Comparison of ENCODE assay signal across 27 cellular contexts in the genomic region with DNA sequence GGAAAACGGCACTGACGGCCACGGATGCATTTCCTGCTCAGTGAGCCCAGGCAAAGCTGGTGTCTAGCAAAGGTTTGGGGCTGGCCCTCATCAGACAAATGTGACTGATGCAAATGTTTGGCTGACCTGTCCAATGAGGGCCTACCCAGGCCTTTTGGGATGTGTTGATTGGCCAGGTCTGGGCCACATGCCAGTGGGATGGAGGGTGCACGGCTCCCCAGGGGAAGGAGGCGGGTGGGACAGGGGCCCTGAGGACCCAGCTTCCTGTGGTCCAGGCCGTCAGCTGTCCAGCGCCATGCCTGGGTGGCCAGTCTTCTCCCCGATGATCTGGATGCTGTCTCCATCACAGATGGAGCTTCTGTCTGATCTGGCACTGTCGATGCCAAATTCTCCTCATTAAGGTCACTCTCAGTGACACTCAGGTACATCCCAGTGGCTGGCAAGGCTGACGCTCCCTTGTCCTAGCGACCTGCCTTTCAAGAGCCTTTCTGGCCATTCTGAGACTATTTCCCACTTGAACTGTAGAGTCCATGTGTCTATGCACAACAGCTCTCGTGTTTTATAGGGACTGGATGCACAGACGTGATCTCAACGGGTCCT. TPM values are rescaled to one million over a fixed set of nuclear protein-coding genes. Genes with fewer than 3 reads are reported as not detected.
A peak's percentile ranks its signal among the peaks of the same experiment; 100 is the strongest.
DNase-seq lines count a peak whose midpoint lies in the region; ATAC-seq and TF ChIP-seq lines count a peak whose summit lies in the region.
"Had no signal": no experiment of that assay in that cellular context is flagged by ENCODE, and none has a peak within 500 bp of the region (broad histone marks: within the 10 kb centered on the region; RNA-seq: fewer than 3 reads in every experiment).

No MANE protein-coding gene starts in this region.

- H3K9me2 ChIP-seq in GM23338 (ENCODE audit: insufficient read depth), result no peaks in the 10 kb centered on the region
- H3K9me2 ChIP-seq: SK-N-SH had no signal

- H3K4me2 ChIP-seq in GM23338, result 0 out of 2 replicates have a peak overlapping the region, but pooled peaks have one; percentile 35
- H3K4me2 ChIP-seq: KMS-11, SK-N-SH had no signal

- no peak overlapping the region for H3K27ac ChIP-seq in GM23338 (ENCODE audit: low read depth)
- no peak overlapping the region for H3K27ac ChIP-seq in RWPE2 (ENCODE audit: poor library complexity, severe bottlenecking)
- peak overlapping the region in 1 of 5 donors; percentile 46 for H3K27ac ChIP-seq in stomach
- H3K27ac ChIP-seq: colonic mucosa, gastrocnemius medialis, KMS-11, uterus had no signal

- H3K4me3 Mint-ChIP-seq in GM23338, result no peak overlapping the region
- no peak overlapping the region for H3K4me3 Mint-ChIP-seq in MCF 10A (ENCODE audit: unreplicated experiment)
- H3K4me3 Mint-ChIP-seq: activated naive CD8-positive, alpha-beta T cell treated with anti-CD3 and anti-CD28 coated beads, Interleukin-2, amount 50 U/mL, for 24 hours; brain; T-helper 2 cell treated with Interferon-gamma antibody and Interleukin-4, amounts not matched to agents 5 μg/mL and 100 μg/mL, for 36 hours; WTC11 had no signal

- H2AFZ ChIP-seq in GM23338, result peak overlapping the region; percentile 91; the same call in 1 of the 2 replicates

- TF ChIP-seq CTCF in GM23338 (conservative IDR thresholded peaks at IDR 0.05; ENCODE audit: low read depth in 2 of 2), result no peak
- no peak for TF ChIP-seq CTCF in RWPE2 (IDR thresholded peaks at IDR 0.05; ENCODE audit: poor library complexity, severe bottlenecking)
- TF ChIP-seq CTCF in MCF 10A (IDR thresholded peaks at IDR 0.05; ENCODE audit: unreplicated experiment), result no peak
- no peak for TF ChIP-seq CTCF in stomach (IDR thresholded peaks at IDR 0.05)

- WGBS in stomach, 5 donors, result 74 to 84% (median 78%) methylated on average over 11 to 14 of the region's 14 CpGs

- POLR2A ChIA-PET in MCF 10A (lab: Yijun Ruan, JAX), result interaction anchor here (1.4 kb wide), 1 partner anchor 11 kb away, joined by 3 read pairs; no protein-coding TSS in a partner anchor

- BruUV-seq in MCF 10A (replicated peaks; lab: Mats Ljungman, UMichigan), result no TSS peak

- H3K27me3 ChIP-seq in GM23338 (ENCODE audit: insufficient read depth) (no peaks in the 10 kb centered on the region), RWPE2 (ENCODE audit: insufficient read depth, poor library complexity, severe bottlenecking) (no peaks in the 10 kb centered on the region), stomach (peaks cover 0 to 17% (median 0%) of the 10 kb centered on the region in 3 donors)
- H3K27me3 ChIP-seq: colonic mucosa, uterus had no signal

- no peaks in the 10 kb centered on the region for H4K20me1 ChIP-seq in GM23338 (replicated peaks; ENCODE audit: insufficient read depth)

- TF ChIP-seq EP300 in stomach (IDR thresholded peaks at IDR 0.05), result no peak

- no peak for DNase-seq in GM23338 (ENCODE audit: low spot score)
- DNase-seq in RWPE2 (ENCODE audit: low spot score), result peak; percentile 83
- DNase-seq in left ventricle myocardium superior, result peak; percentile 16
- peak; percentile 56 for DNase-seq in posterior vena cava (ENCODE audit: low spot score)
- no peak for DNase-seq in MCF 10A (ENCODE audit: unreplicated experiment)
- DNase-seq in stimulated activated CD4-positive, alpha-beta T cell treated with anti-CD3 and anti-CD28 coated beads, Interleukin-4, amount 100 ng/mL, for 1 hour, result no peak
- no peak for DNase-seq in stomach
- DNase-seq: activated CD4-positive, alpha-beta T cell treated with anti-CD3 and anti-CD28 coated beads, Interleukin-2, amount 50 U/mL, for 48 hours; activated naive CD8-positive, alpha-beta T cell treated with anti-CD3 and anti-CD28 coated beads, Interleukin-2, amount 50 U/mL, for 24 hours; colonic mucosa; gastrocnemius medialis; islet precursor cell; NCI-H1048; NCI-H187 treated with DMSO at 0.1 percent for 48 hours; NCI-H2227 treated with DMSO at 0.1 percent for 48 hours; NCI-H774; occipital lobe; PC-3; SK-N-SH; uterus had no signal

- H3K79me2 ChIP-seq in GM23338 (replicated peaks; ENCODE audit: insufficient read depth), result no peaks in the 10 kb centered on the region

- H3K4me3 ChIP-seq in GM23338 (no peak overlapping the region), RWPE2 (ENCODE audit: severe bottlenecking) (no peak overlapping the region), stomach (no peak overlapping the region)
- H3K4me3 ChIP-seq: colonic mucosa, esophagus muscularis mucosa, gastrocnemius medialis, uterus had no signal

- H3K9me3 ChIP-seq in RWPE2 (ENCODE audit: severe bottlenecking), result no peaks in the 10 kb centered on the region
- H3K9me3 ChIP-seq in stomach, result no peaks in the 10 kb centered on the region
- H3K9me3 ChIP-seq: colonic mucosa, esophagus muscularis mucosa, gastrocnemius medialis, SK-N-SH, uterus had no signal

- H3K4me1 ChIP-seq in GM23338 (ENCODE audit: insufficient read depth) (peaks cover 9% of the 10 kb centered on the region; the same call in 1 of the 2 replicates), RWPE2 (ENCODE audit: insufficient read depth, poor library complexity, severe bottlenecking) (peaks cover 7% of the 10 kb centered on the region), stomach (peaks cover 9 to 15% (median 11%) of the 10 kb centered on the region in 4 donors)
- H3K4me1 ChIP-seq: colonic mucosa, gastrocnemius medialis, uterus had no signal

- intact Hi-C loops in left ventricle myocardium superior (cut with micrococcal nuclease), result no loop called here
- intact Hi-C loops in posterior vena cava (cut with DNase I), result no loop called here
- intact Hi-C loops in MCF 10A (cut with micrococcal nuclease), result no loop called here
- intact Hi-C loops in stomach (cut with DNase I; ENCODE audit: low total_unique reads), result no loop called here

- CTCF ChIA-PET in MCF 10A (lab: Yijun Ruan, JAX), result interaction anchor here (1.6 kb wide), 1 partner anchor 9 kb away, joined by 8 read pairs; no protein-coding TSS in a partner anchor

- no peaks in the 10 kb centered on the region for H3K9me3 Mint-ChIP-seq in GM23338
- no peaks in the 10 kb centered on the region for H3K9me3 Mint-ChIP-seq in MCF 10A (ENCODE audit: unreplicated experiment)
- H3K9me3 Mint-ChIP-seq: activated naive CD8-positive, alpha-beta T cell treated with anti-CD3 and anti-CD28 coated beads, Interleukin-2, amount 50 U/mL, for 24 hours; T-helper 2 cell treated with Interferon-gamma antibody and Interleukin-4, amounts not matched to agents 5 μg/mL and 100 μg/mL, for 36 hours had no signal

- ATAC-seq in GM23338, result peak; percentile 33
- ATAC-seq in RWPE2 (ENCODE audit: low read depth), result no peak
- no peak for ATAC-seq in left ventricle myocardium superior
- no peak for ATAC-seq in HG02759 (IDR thresholded peaks at IDR 0.05; ENCODE audit: unreplicated experiment)
- ATAC-seq: activated naive CD8-positive, alpha-beta T cell treated with anti-CD3 and anti-CD28 coated beads, Interleukin-2, amount 50 U/mL, for 24 hours; gastrocnemius medialis; sciatic nerve had no signal

- H3K4me1 Mint-ChIP-seq in GM23338 (peaks cover 14% of the 10 kb centered on the region), MCF 10A (ENCODE audit: insufficient read depth, unreplicated experiment) (no peaks in the 10 kb centered on the region)
- H3K4me1 Mint-ChIP-seq: activated naive CD8-positive, alpha-beta T cell treated with anti-CD3 and anti-CD28 coated beads, Interleukin-2, amount 50 U/mL, for 24 hours had no signal

- no peaks in the 10 kb centered on the region for H3K36me3 ChIP-seq in GM23338 (ENCODE audit: insufficient read depth)
- H3K36me3 ChIP-seq in RWPE2 (ENCODE audit: low read depth), result no peaks in the 10 kb centered on the region
- H3K36me3 ChIP-seq in stomach, result no peaks in the 10 kb centered on the region
- H3K36me3 ChIP-seq: colonic mucosa, esophagus muscularis mucosa, gastrocnemius medialis, uterus had no signal

- no peak overlapping the region for H3K27ac Mint-ChIP-seq in GM23338
- H3K27ac Mint-ChIP-seq in MCF 10A (ENCODE audit: low read depth, unreplicated experiment), result no peak overlapping the region
- H3K27ac Mint-ChIP-seq: activated naive CD8-positive, alpha-beta T cell treated with anti-CD3 and anti-CD28 coated beads, Interleukin-2, amount 50 U/mL, for 24 hours; T-helper 2 cell treated with Interferon-gamma antibody and Interleukin-4, amounts not matched to agents 5 μg/mL and 100 μg/mL, for 36 hours; WTC11 had no signal

- 0 out of 2 replicates have a peak, but pooled peaks cover 3% of the 10 kb centered on the region for H3F3A ChIP-seq in GM23338 (replicated peaks; ENCODE audit: low read depth)

- H3K36me3 Mint-ChIP-seq in GM23338 (ENCODE audit: low read depth) (no peaks in the 10 kb centered on the region), MCF 10A (ENCODE audit: insufficient read depth, unreplicated experiment) (no peaks in the 10 kb centered on the region)
- H3K36me3 Mint-ChIP-seq: brain, WTC11 had no signal

- TF ChIP-seq POLR2A in stomach (IDR thresholded peaks at IDR 0.05), result no peak

- H3K27me3 Mint-ChIP-seq in GM23338 (ENCODE audit: insufficient read depth, low read depth, poor library complexity), result peaks cover 9% of the 10 kb centered on the region
- H3K27me3 Mint-ChIP-seq in MCF 10A (ENCODE audit: insufficient read depth, unreplicated experiment), result no peaks in the 10 kb centered on the region

TF ChIP-seq in GM23338, 12 proteins besides CTCF, POLR2A, EP300 and RAD21:
- TF ChIP-seq ZNF331 (CRISPR knock-in tag; IDR thresholded peaks at IDR 0.05; ENCODE audit: low read depth) (no peak), STAT1 (IDR thresholded peaks at IDR 0.05; ENCODE audit: unreplicated experiment) (no peak), EZH2phosphoT487 (IDR thresholded peaks at IDR 0.05; ENCODE audit: unreplicated experiment) (no peak), NANOG (IDR thresholded peaks at IDR 0.05; ENCODE audit: borderline replicate concordance) (no peak)

RNA-seq across cellular contexts. Expression of a gene that starts 43.0 kb away (rescaled TPM):
- 1.4 and 1.7 TPM in 2 replicates for total RNA-seq in GM23338 (2014; rRNA removed; shearing (Covaris generic))
- polyA plus RNA-seq in GM23338 (2016; fragmentation: Nextera tagmentation; extraction: Ambion mirVana) (0.15 and 0.52 TPM in 2 replicates), stomach (under 1 TPM in 2 of 3 donors, not detected in 1; 0.06 to 0.28 TPM)
- total RNA-seq in left ventricle myocardium superior (not detected), posterior vena cava (under 1 TPM in 1 of 2 donors, not detected in 1; 0.14 TPM), MCF 10A (2022) (4.5 and 6.2 TPM in 2 replicates), stomach (10 to 100 TPM in 1 of 5 donors, not detected in 4; 15.9 TPM)
- total RNA-seq: uterus had no signal

RNA-seq across cellular contexts. Expression of a gene that starts 44.6 kb away (rescaled TPM):
- total RNA-seq in GM23338 (2014; rRNA removed; shearing (Covaris generic)), result 24.3 and 26.0 TPM in 2 replicates
- 19.7 and 20.9 TPM in 2 replicates for polyA plus RNA-seq in GM23338 (2016; fragmentation: Nextera tagmentation; extraction: Ambion mirVana)
- 11.1 TPM for total RNA-seq in left ventricle myocardium superior
- total RNA-seq in posterior vena cava, result 1 to 10 TPM; 5.0 to 8.0 TPM
- 16.9 and 17.8 TPM in 2 replicates for total RNA-seq in MCF 10A (2022)
- total RNA-seq in stomach, result 10 to 100 TPM in 4 of 5 donors, 1 to 10 TPM in 1; 5.4 to 17.9 (median 10.5) TPM
- 10 to 100 TPM in 1 of 3 donors, 1 to 10 TPM in 2; 6.6 to 10.7 (median 8.1) TPM for polyA plus RNA-seq in stomach

RNA-seq across cellular contexts. Expression of a gene that starts 53.0 kb away (rescaled TPM):
- total RNA-seq in GM23338 (2014; rRNA removed; shearing (Covaris generic)), result 48.8 and 50.6 TPM in 2 replicates
- polyA plus RNA-seq in GM23338 (2016; fragmentation: Nextera tagmentation; extraction: Ambion mirVana) (9.6 and 12.3 TPM in 2 replicates), stomach (10 to 100 TPM; 31.9 to 51.9 (median 41.5) TPM)
- total RNA-seq in left ventricle myocardium superior (21.0 TPM), posterior vena cava (10 to 100 TPM; 27.7 to 29.4 TPM), MCF 10A (2022) (28.8 and 31.0 TPM in 2 replicates), stomach (10 to 100 TPM; 20.1 to 75.3 (median 43.2) TPM)

Comparison
In these comparisons a context has a peak if more than half of its experiments do, and no peak if none do; other contexts are left out.
1. DNase-seq: peak in RWPE2 (single experiment), left ventricle myocardium superior (single experiment) and posterior vena cava (single experiment); none in GM23338 (single experiment), MCF 10A (single experiment), stimulated activated CD4-positive, alpha-beta T cell treated with anti-CD3 and anti-CD28 coated beads, Interleukin-4, amount 100 ng/mL, for 1 hour (single experiment) and stomach (single experiment).